Comparison of ENCODE assay signal across 1 cellular context in genomic region chr14:31261859-31262739, GRCh38.
TF ChIP-seq lines count a peak whose summit lies in the region.

No MANE protein-coding gene starts in this region.

TF ChIP-seq in HepG2, 621 proteins besides CTCF, POLR2A, EP300 and RAD21 (continued from another document):
- TF ChIP-seq ZBTB4 (CRISPR knock-in tag; IDR thresholded peaks at IDR 0.05; ENCODE audit: borderline replicate concordance) (peak; percentile 92; the same call in 1 of the 2 replicates), TFDP1 (CRISPR knock-in tag; IDR thresholded peaks at IDR 0.05; ENCODE audit: borderline replicate concordance) (peak; percentile 80; the same call in 1 of the 2 replicates), NFYB (CRISPR knock-in tag; IDR thresholded peaks at IDR 0.05) (peak; percentile 59), TEF (CRISPR knock-in tag; IDR thresholded peaks at IDR 0.05) (peak; percentile 92), HNRNPUL1 (IDR thresholded peaks at IDR 0.05; ENCODE audit: low read depth, low read length) (no peak), ZSCAN29 (CRISPR knock-in tag; conservative IDR thresholded peaks at IDR 0.05) (0 out of 2 replicates have a peak, but pooled peaks have one; percentile 71), TARDBP (CRISPR knock-in tag; IDR thresholded peaks at IDR 0.05) (peak; percentile 97), ZBTB40 (IDR thresholded peaks at IDR 0.05) (no peak), ZBTB40 (CRISPR knock-in tag; IDR thresholded peaks at IDR 0.05) (no peak), ZNF543 (CRISPR knock-in tag; IDR thresholded peaks at IDR 0.05) (peak; percentile 30; the same call in 1 of the 2 replicates), NR0B2 (CRISPR knock-in tag; IDR thresholded peaks at IDR 0.05) (no peak), THAP7 (CRISPR knock-in tag; IDR thresholded peaks at IDR 0.05) (no peak), RFX5 (IDR thresholded peaks at IDR 0.05; ENCODE audit: low read depth, low read length) (no peak), ARID4A (CRISPR knock-in tag; IDR thresholded peaks at IDR 0.05; ENCODE audit: borderline replicate concordance) (peak; percentile 60; the same call in 1 of the 2 replicates), ZNF280D (CRISPR knock-in tag; IDR thresholded peaks at IDR 0.05) (peak; percentile 96), DMTF1 (CRISPR knock-in tag; IDR thresholded peaks at IDR 0.05) (no peak), ETV6 (CRISPR knock-in tag; conservative IDR thresholded peaks at IDR 0.05) (no peak; the same call in 1 of the 2 replicates)
